ENCODE assay signal across 21 cellular contexts in genomic region chr9:126830827-126831226, GRCh38. TPM values are rescaled to one million over a fixed set of nuclear protein-coding genes. Genes with fewer than 3 reads are reported as not detected.
DNase-seq lines count a peak whose midpoint lies in the region; ATAC-seq and TF ChIP-seq lines count a peak whose summit lies in the region.
"Had no signal": no experiment of that assay in that cellular context is flagged by ENCODE, and none has a peak within 500 bp of the region (broad histone marks: within the 10 kb centered on the region; RNA-seq: fewer than 3 reads in every experiment).

No MANE protein-coding gene starts in this region.

- no peaks in the 10 kb centered on the region for H3K9me3 ChIP-seq in NT2/D1 (ENCODE audit: insufficient read depth, low read length)
- H3K9me3 ChIP-seq: MG63 had no signal

- CTCF ChIA-PET in activated CD4-positive, alpha-beta T cell treated with anti-CD3 and anti-CD28 coated beads, Interleukin-2, amount 10 ng/mL, durations not matched to agents 7 days and 5 days (lab: Charles Lee) = interaction anchor here (1.0 to 2.4 kb wide), 5 partner anchors 9 to 56 kb away, joined by 3 to 7 read pairs (median 4); no protein-coding TSS in a partner anchor
- CTCF ChIA-PET in GM10248 (lab: Yijun Ruan, JAX) = interaction anchor here (1.3 to 1.9 kb wide), 4 partner anchors 8 to 29 kb away, joined by 3 to 5 read pairs (median 4); no protein-coding TSS in a partner anchor

- no peak overlapping the region for H3K4me3 ChIP-seq in NT2/D1 (ENCODE audit: insufficient read length, low read depth)
- H3K4me3 ChIP-seq: MG63, PC-9, SK-N-MC had no signal

- peak overlapping the region; percentile 2 for H3K9ac ChIP-seq in NT2/D1 (ENCODE audit: insufficient read length, low read depth)

- H3K9me3 Mint-ChIP-seq in activated CD4-positive, alpha-beta T cell treated with anti-CD3 and anti-CD28 coated beads, Interleukin-2, amount 10 ng/mL, durations not matched to agents 7 days and 5 days = no peaks in the 10 kb centered on the region
- H3K9me3 Mint-ChIP-seq in nephron progenitor cell = no peaks in the 10 kb centered on the region
- H3K9me3 Mint-ChIP-seq: CD8-positive, alpha-beta memory T cell had no signal

- TF ChIP-seq CTCF in nephron progenitor cell (IDR thresholded peaks at IDR 0.05) = no peak
- TF ChIP-seq CTCF in GM10248 (IDR thresholded peaks at IDR 0.05; ENCODE audit: control extremely low read depth, extremely low read depth, low read depth, missing control alignments) = no peak

- peaks cover 45% of the 10 kb centered on the region for H3K36me3 Mint-ChIP-seq in activated CD4-positive, alpha-beta T cell treated with anti-CD3 and anti-CD28 coated beads, Interleukin-2, amount 10 ng/mL, durations not matched to agents 7 days and 5 days (ENCODE audit: low read depth)
- H3K36me3 Mint-ChIP-seq in nephron progenitor cell (ENCODE audit: low read depth) = peaks cover 48% of the 10 kb centered on the region

- DNase-seq in activated CD4-positive, alpha-beta T cell treated with anti-CD3 and anti-CD28 coated beads, Interleukin-2, amount 10 ng/mL, durations not matched to agents 7 days and 5 days = peak; percentile 14
- no peak for DNase-seq in activated CD4-positive, alpha-beta T cell treated with anti-CD3 and anti-CD28 coated beads for 48 hours
- peak; percentile 12 for DNase-seq in ELF-1 (ENCODE audit: low read depth, low spot score)
- DNase-seq in NT2/D1 (ENCODE audit: low read depth, low spot score) = no peak
- DNase-seq in nephron progenitor cell = no peak
- no peak for DNase-seq in GM10248 (ENCODE audit: extremely low spot score)
- DNase-seq: AML-193; C1 segment of cervical spinal cord; Calu3; CD8-positive, alpha-beta memory T cell; DMS153; MG63; NCI-H1417; NCI-H1694 treated with DMSO at 0.1 percent for 48 hours; NCI-H446 treated with DMSO at 0.1 percent for 48 hours; NCI-H526 treated with DMSO at 0.1 percent for 48 hours; PC-9; RPMI8226; SHP77 had no signal

- peaks cover 42% of the 10 kb centered on the region for H3K36me3 ChIP-seq in NT2/D1 (ENCODE audit: insufficient read depth, insufficient read length, low read length)

- peaks cover 4% of the 10 kb centered on the region for H3K4me1 ChIP-seq in NT2/D1 (ENCODE audit: insufficient read depth, insufficient read length)

- POLR2A ChIA-PET in activated CD4-positive, alpha-beta T cell treated with anti-CD3 and anti-CD28 coated beads, Interleukin-2, amount 10 ng/mL, durations not matched to agents 7 days and 5 days (lab: Charles Lee) = no interaction called here
- POLR2A ChIA-PET in GM10248 (lab: Yijun Ruan, JAX) = no interaction called here

- H3K4me1 Mint-ChIP-seq in activated CD4-positive, alpha-beta T cell treated with anti-CD3 and anti-CD28 coated beads, Interleukin-2, amount 10 ng/mL, durations not matched to agents 7 days and 5 days = peaks cover 32% of the 10 kb centered on the region
- no peaks in the 10 kb centered on the region for H3K4me1 Mint-ChIP-seq in nephron progenitor cell

- no peaks in the 10 kb centered on the region for H3K27me3 Mint-ChIP-seq in activated CD4-positive, alpha-beta T cell treated with anti-CD3 and anti-CD28 coated beads, Interleukin-2, amount 10 ng/mL, durations not matched to agents 7 days and 5 days
- no peaks in the 10 kb centered on the region for H3K27me3 Mint-ChIP-seq in nephron progenitor cell (ENCODE audit: low read depth, poor library complexity)
- H3K27me3 Mint-ChIP-seq: CD8-positive, alpha-beta memory T cell had no signal

- no peak overlapping the region for H3K4me3 Mint-ChIP-seq in activated CD4-positive, alpha-beta T cell treated with anti-CD3 and anti-CD28 coated beads, Interleukin-2, amount 10 ng/mL, durations not matched to agents 7 days and 5 days
- no peak overlapping the region for H3K4me3 Mint-ChIP-seq in nephron progenitor cell
- H3K4me3 Mint-ChIP-seq: CD8-positive, alpha-beta memory T cell had no signal

- H3K27me3 ChIP-seq in NT2/D1 (ENCODE audit: insufficient read depth, insufficient read length) = no peaks in the 10 kb centered on the region
- H3K27me3 ChIP-seq: MG63 had no signal

- ATAC-seq in GM18861 (IDR thresholded peaks at IDR 0.05; ENCODE audit: unreplicated experiment) = no peak

- H3K27ac Mint-ChIP-seq in activated CD4-positive, alpha-beta T cell treated with anti-CD3 and anti-CD28 coated beads, Interleukin-2, amount 10 ng/mL, durations not matched to agents 7 days and 5 days = peak overlapping the region; percentile 84
- H3K27ac Mint-ChIP-seq in nephron progenitor cell = peak overlapping the region; percentile 34

RNA-seq across cellular contexts. Expression of gene ZBTB43, which starts 26.0 kb away (rescaled TPM):
- 10 to 100 TPM; 17.0 to 21.0 TPM for total RNA-seq in activated CD4-positive, alpha-beta T cell treated with anti-CD3 and anti-CD28 coated beads, Interleukin-2, amount 10 ng/mL, durations not matched to agents 7 days and 5 days

RNA-seq across cellular contexts. Expression of gene ZBTB34, which starts 29.6 kb away (rescaled TPM):
- 1 to 10 TPM; 8.3 to 8.7 TPM for total RNA-seq in activated CD4-positive, alpha-beta T cell treated with anti-CD3 and anti-CD28 coated beads, Interleukin-2, amount 10 ng/mL, durations not matched to agents 7 days and 5 days

Comparison
In these comparisons a context has a peak if more than half of its experiments do, and no peak if none do; other contexts are left out.
1. DNase-seq: peak in activated CD4-positive, alpha-beta T cell treated with anti-CD3 and anti-CD28 coated beads, Interleukin-2, amount 10 ng/mL, durations not matched to agents 7 days and 5 days (single experiment) and ELF-1 (single experiment); none in activated CD4-positive, alpha-beta T cell treated with anti-CD3 and anti-CD28 coated beads for 48 hours (single experiment), NT2/D1 (single experiment), nephron progenitor cell (single experiment) and GM10248 (single experiment).